Comparison of ENCODE assay signal across 2 cellular contexts in the genomic region with DNA sequence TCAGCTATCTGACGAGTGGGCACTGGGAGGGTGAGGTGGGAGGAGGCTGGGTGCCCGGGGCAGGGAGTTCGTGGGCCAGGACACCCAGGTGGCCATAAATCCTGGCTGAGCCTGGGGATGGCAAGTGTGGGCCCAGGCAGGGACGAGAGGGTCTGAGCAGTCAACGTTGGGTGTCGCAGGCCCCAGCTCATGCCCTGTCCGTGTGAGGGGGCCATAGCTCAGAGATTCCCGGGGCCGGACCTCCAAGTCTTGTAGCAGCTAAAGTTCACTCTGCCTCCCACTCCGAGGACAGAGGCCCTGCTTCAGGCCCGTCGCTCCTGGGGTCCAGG.
TF ChIP-seq lines count a peak whose summit lies in the region.

No MANE protein-coding gene starts in this region.

TF ChIP-seq in HCT116, 20 proteins besides CTCF, POLR2A, EP300 and RAD21:
- TF ChIP-seq ELF1 (IDR thresholded peaks at IDR 0.05; ENCODE audit: borderline replicate concordance, low read depth) (no peak), ZFX (IDR thresholded peaks at IDR 0.05) (0 out of 2 replicates have a peak, but pooled peaks have one; percentile 5)

TF ChIP-seq in H1, 55 proteins besides CTCF, POLR2A, EP300 and RAD21:
- no peak for TF ChIP-seq CEBPB (IDR thresholded peaks at IDR 0.05; ENCODE audit: low read depth, low read length)
- no peak for TF ChIP-seq NRF1 (IDR thresholded peaks at IDR 0.05; ENCODE audit: low read depth, low read length)
- TF ChIP-seq TAF1 (IDR thresholded peaks at IDR 0.05; ENCODE audit: low read depth, low read length): no peak
- no peak for TF ChIP-seq KDM4A (IDR thresholded peaks at IDR 0.05; ENCODE audit: low read depth, low read length, severe bottlenecking)
- TF ChIP-seq, protein P1, sequence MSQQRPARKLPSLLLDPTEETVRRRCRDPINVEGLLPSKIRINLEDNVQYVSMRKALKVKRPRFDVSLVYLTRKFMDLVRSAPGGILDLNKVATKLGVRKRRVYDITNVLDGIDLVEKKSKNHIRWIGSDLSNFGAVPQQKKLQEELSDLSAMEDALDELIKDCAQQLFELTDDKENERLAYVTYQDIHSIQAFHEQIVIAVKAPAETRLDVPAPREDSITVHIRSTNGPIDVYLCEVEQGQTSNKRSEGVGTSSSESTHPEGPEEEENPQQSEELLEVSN (IDR thresholded peaks at IDR 0.05): no peak
- no peak for TF ChIP-seq KDM5A (IDR thresholded peaks at IDR 0.05; ENCODE audit: low read length)
